12 cellular contexts compared by ENCODE assay signal in the genomic region with DNA sequence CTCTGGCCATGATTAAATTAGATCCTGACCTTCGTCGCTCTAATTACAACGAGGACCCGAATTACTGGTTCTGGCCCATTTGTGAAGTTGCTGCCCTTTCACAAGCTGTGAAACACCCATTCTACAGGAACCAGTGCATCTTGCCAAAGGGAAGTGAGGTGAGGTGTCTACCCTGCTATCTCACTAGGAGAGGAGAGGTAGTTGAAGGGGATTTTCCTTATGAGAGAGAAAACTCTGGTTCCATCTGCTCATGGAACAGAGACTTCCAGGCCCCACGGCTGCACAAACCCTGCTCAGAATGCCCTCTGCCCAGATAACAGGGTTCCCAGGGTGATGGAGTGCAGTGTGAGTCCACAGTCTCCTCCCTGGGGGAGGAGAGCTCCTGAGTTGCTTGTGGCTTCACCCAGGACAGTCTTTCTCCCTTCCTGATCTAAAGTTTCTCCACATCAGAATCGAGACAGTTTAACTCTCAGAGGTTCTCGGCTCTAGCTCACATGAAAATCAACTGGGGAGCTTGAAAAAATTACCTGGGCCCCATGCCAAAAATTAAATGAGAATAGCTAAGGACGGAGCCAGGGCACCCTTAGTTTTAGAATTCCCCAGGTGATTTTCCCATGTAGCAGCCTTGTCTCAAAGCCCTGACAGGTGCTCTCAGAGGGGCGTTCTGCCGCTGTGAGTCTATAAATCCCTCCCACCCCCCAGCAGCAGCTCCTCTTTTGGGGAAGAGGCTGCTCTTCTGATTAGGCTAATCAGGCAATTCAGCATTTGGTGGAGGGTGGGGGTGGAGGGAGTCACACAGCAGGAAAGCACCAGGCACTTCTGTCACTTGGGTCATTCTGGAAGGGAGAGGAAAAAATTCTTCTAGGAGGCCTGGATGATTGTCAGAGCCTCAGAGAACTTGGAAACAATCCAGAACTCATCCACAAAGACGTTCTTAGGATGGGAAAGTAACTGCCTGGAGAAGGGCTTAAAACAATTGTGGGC. TPM values are rescaled to one million over a fixed set of nuclear protein-coding genes. Genes with fewer than 3 reads are reported as not detected.
DNase-seq lines count a peak whose midpoint lies in the region; ATAC-seq, FAIRE-seq and TF ChIP-seq lines count a peak whose summit lies in the region.
"Had no signal": no experiment of that assay in that cellular context is flagged by ENCODE, and none has a peak within 500 bp of the region (broad histone marks: within the 10 kb centered on the region; RNA-seq: fewer than 3 reads in every experiment).

No MANE protein-coding gene starts in this region.

- SMC1A ChIA-PET in GM12878 (lab: Charles Lee; ENCODE audit: uncharacterized antibody, unreplicated experiment): interaction anchor here (0.6 to 4.5 kb wide), 25 partner anchors 8 to 600 kb away, joined by 3 to 77 read pairs (median 4); a partner anchor contains a TSS

- no peaks in the 10 kb centered on the region for H3K36me3 ChIP-seq in cardiac muscle cell
- H3K36me3 ChIP-seq in Karpas-422 (ENCODE audit: insufficient read depth, low read length): no peaks in the 10 kb centered on the region
- no peaks in the 10 kb centered on the region for H3K36me3 ChIP-seq in GM12878 (ENCODE audit: control insufficient read depth in 2 of 2, insufficient read depth in 2 of 2, low read length in 1 of 2)

- H3K9me3 ChIP-seq in cardiac muscle cell (ENCODE audit: low read depth): no peaks in the 10 kb centered on the region
- no peaks in the 10 kb centered on the region for H3K9me3 ChIP-seq in Karpas-422 (ENCODE audit: low read length)
- H3K9me3 ChIP-seq in GM12878 (replicated peaks; ENCODE audit: control insufficient read depth, insufficient read depth, low read length): no peaks in the 10 kb centered on the region

- no peak for TF ChIP-seq EP300 in GM12878 (IDR thresholded peaks at IDR 0.05; ENCODE audit: borderline replicate concordance in 1 of 2, control insufficient read depth in 1 of 2, low read depth in 2 of 2, low read length in 2 of 2)

- H3K27ac ChIP-seq in cardiac muscle cell (peak overlapping the region; percentile 79), Karpas-422 (ENCODE audit: low read length) (peak overlapping the region; percentile 96), GM12878 (ENCODE audit: control insufficient read depth, insufficient read depth) (peak overlapping the region; percentile 80)

- H2AFZ ChIP-seq in Karpas-422 (ENCODE audit: low read length): peak overlapping the region; percentile 24
- peak overlapping the region; percentile 72 for H2AFZ ChIP-seq in GM12878 (ENCODE audit: control insufficient read depth, low read depth, low read length)

- H4K20me1 ChIP-seq in Karpas-422 (ENCODE audit: insufficient read depth, low read depth, low read length) (no peaks in the 10 kb centered on the region), GM12878 (ENCODE audit: control insufficient read depth, insufficient read depth) (no peaks in the 10 kb centered on the region)

- BruUV-seq in GM12878 (replicated peaks; lab: Mats Ljungman, UMichigan): TSS peak; percentile 79

- intact Hi-C loops in cardiac septum (cut with DNase I) (loop anchor here (2.0 to 10.0 kb wide), 3 partner anchors 172 to 600 kb away; no protein-coding TSS in a partner anchor), GM12878 (cut with micrococcal nuclease; ENCODE audit: unreplicated experiment) (loop anchor here (1.0 to 5.0 kb wide), 5 partner anchors 65 to 597 kb away; a partner anchor contains a TSS), posterior vena cava (cut with DNase I) (loop anchor here in 1 of 2 donors (5.0 kb wide), 1 partner anchor 170 kb away; no protein-coding TSS in a partner anchor)

- TF ChIP-seq CTCF in cardiac muscle cell (IDR thresholded peaks at IDR 0.05; ENCODE audit: low read depth, low read length) (no peak), GM12878 (IDR thresholded peaks at IDR 0.05 in 2 of 3, conservative IDR thresholded peaks at IDR 0.05 in 1 of 3; ENCODE audit: control insufficient read depth in 2 of 3, extremely low read depth in 1 of 3, insufficient read depth in 1 of 3, low read depth in 3 of 3, low read length in 3 of 3) (no peak)

- POLR2A ChIA-PET in GM12878 (lab: Charles Lee): interaction anchor here (0.6 to 2.7 kb wide), 10 partner anchors 8 to 430 kb away, joined by 3 to 19 read pairs (median 4); a partner anchor contains a TSS

- WGBS in GM12878 (ENCODE audit: insufficient coverage, insufficient replicate concordance, low lambda C conversion rate, missing lambda C conversion rate): 15% methylated on average over 11 of the region's 11 CpGs

- ATAC-seq in GM12878 (peak; percentile 68), HG03439 (IDR thresholded peaks at IDR 0.05; ENCODE audit: unreplicated experiment) (no peak), HG03457 (IDR thresholded peaks at IDR 0.05; ENCODE audit: unreplicated experiment) (no peak)
- peak in 1 of 2 donors; percentile 59 for ATAC-seq in stimulated activated naive B cell treated with anti-CD40 and anti-IgM and Interleukin-4, amounts not matched to agents 10 μg/mL and 1 μg/mL and 100 μg/mL, for 72 hours (replicated peaks)

- H3K4me3 Mint-ChIP-seq in stimulated activated naive B cell treated with anti-CD40 and anti-IgM and Interleukin-4, amounts not matched to agents 10 μg/mL and 1 μg/mL and 100 μg/mL, for 72 hours: peak overlapping the region in 1 of 2 donors; percentile 21
- H3K4me3 Mint-ChIP-seq: dendritic cell treated with granulocyte-macrophage colony-stimulating factor and Interleukin-4, amounts not matched to agents 40 ng/mL and 50 ng/mL, for 4 days; natural killer cell had no signal

- RAD21 ChIA-PET in GM12878 (lab: Charles Lee; ENCODE audit: unreplicated experiment): interaction anchor here (0.6 to 4.4 kb wide), 25 partner anchors 9 to 600 kb away, joined by 3 to 85 read pairs (median 4); a partner anchor contains a TSS

- peak in 1 of 2 donors; percentile 61 for DNase-seq in cardiac muscle cell (ENCODE audit: low read depth in 1 of 2, low spot score in 1 of 2)
- DNase-seq in cardiac septum (ENCODE audit: low spot score): no peak
- DNase-seq in Karpas-422: peak; percentile 68
- peak; percentile 57 for DNase-seq in GM12878 (ENCODE audit: low read depth, low spot score)
- DNase-seq in stimulated activated naive B cell treated with anti-CD40 and anti-IgM and Interleukin-4, amounts not matched to agents 10 μg/mL and 1 μg/mL and 100 μg/mL, for 72 hours: no peak
- DNase-seq in posterior vena cava (ENCODE audit: low spot score): no peak
- DNase-seq: NCI-H2081 treated with DMSO at 0.1 percent for 48 hours had no signal

- H3K9me2 ChIP-seq in Karpas-422 (replicated peaks; ENCODE audit: insufficient read depth, low read length): no peaks in the 10 kb centered on the region

- peak; percentile 41 for FAIRE-seq in GM12878 (lab: Jason Lieb, UNC)
- FAIRE-seq: TTC549 had no signal

- H3K27ac Mint-ChIP-seq in stimulated activated naive B cell treated with anti-CD40 and anti-IgM and Interleukin-4, amounts not matched to agents 10 μg/mL and 1 μg/mL and 100 μg/mL, for 72 hours: peak overlapping the region; percentile 81
- H3K27ac Mint-ChIP-seq: dendritic cell treated with granulocyte-macrophage colony-stimulating factor and Interleukin-4, amounts not matched to agents 40 ng/mL and 50 ng/mL, for 4 days had no signal

- peaks cover 27 to 33% of the 10 kb centered on the region in 2 donors for H3K27me3 Mint-ChIP-seq in stimulated activated naive B cell treated with anti-CD40 and anti-IgM and Interleukin-4, amounts not matched to agents 10 μg/mL and 1 μg/mL and 100 μg/mL, for 72 hours

- CTCF ChIA-PET in GM12878 (lab: Yijun Ruan, JAX): interaction anchor here (0.5 to 6.4 kb wide), 40 partner anchors 8 to 600 kb away, joined by 3 to 114 read pairs (median 4); a partner anchor contains a TSS

- H3K36me3 Mint-ChIP-seq in stimulated activated naive B cell treated with anti-CD40 and anti-IgM and Interleukin-4, amounts not matched to agents 10 μg/mL and 1 μg/mL and 100 μg/mL, for 72 hours: peaks cover 3 to 4% of the 10 kb centered on the region in 2 donors
- H3K36me3 Mint-ChIP-seq: natural killer cell had no signal

- H3K4me1 ChIP-seq in cardiac muscle cell (ENCODE audit: low read depth) (peaks cover 24% of the 10 kb centered on the region), Karpas-422 (ENCODE audit: low read length) (peaks cover 81% of the 10 kb centered on the region), GM12878 (ENCODE audit: control insufficient read depth, insufficient read depth, low read length) (peaks cover 38% of the 10 kb centered on the region)

- no peaks in the 10 kb centered on the region for H3K79me2 ChIP-seq in Karpas-422 (ENCODE audit: low read length)
- no peaks in the 10 kb centered on the region for H3K79me2 ChIP-seq in GM12878 (ENCODE audit: control insufficient read depth, insufficient read depth, low read length)

- H3K4me1 Mint-ChIP-seq in stimulated activated naive B cell treated with anti-CD40 and anti-IgM and Interleukin-4, amounts not matched to agents 10 μg/mL and 1 μg/mL and 100 μg/mL, for 72 hours: peaks cover 37 to 52% of the 10 kb centered on the region in 2 donors

- H3K9ac ChIP-seq in Karpas-422 (ENCODE audit: low read length) (peak overlapping the region; percentile 74), GM12878 (ENCODE audit: control insufficient read depth, insufficient read depth, low read length) (peak overlapping the region; percentile 54)

- H3K4me2 ChIP-seq in Karpas-422 (ENCODE audit: low read depth, low read length, poor library complexity, severe bottlenecking): peak overlapping the region; percentile 67
- H3K4me2 ChIP-seq in GM12878 (ENCODE audit: control insufficient read depth, insufficient read depth): peak overlapping the region; percentile 54

- in situ Hi-C loops in GM12878 (cut with MboI): loop anchor here (5.0 to 10.0 kb wide), 2 partner anchors 170 to 592 kb away; no protein-coding TSS in a partner anchor

- TF ChIP-seq POLR2A in GM12878 (IDR thresholded peaks at IDR 0.05; ENCODE audit: low read depth, low read length): no peak

- TF ChIP-seq RAD21 in GM12878 (IDR thresholded peaks at IDR 0.05; ENCODE audit: insufficient read depth, low read depth, low read length): no peak

- H3K27me3 ChIP-seq in cardiac muscle cell: no peaks in the 10 kb centered on the region
- H3K27me3 ChIP-seq in Karpas-422 (ENCODE audit: low read length): no peaks in the 10 kb centered on the region
- no peaks in the 10 kb centered on the region for H3K27me3 ChIP-seq in GM12878 (replicated peaks in 1 of 2; ENCODE audit: control insufficient read depth in 2 of 2, insufficient read depth in 2 of 2, low read length in 1 of 2)

- H3K4me3 ChIP-seq in cardiac muscle cell: no peak overlapping the region
- peak overlapping the region; percentile 47 for H3K4me3 ChIP-seq in Karpas-422 (ENCODE audit: low read length)
- peak overlapping the region; percentile 39; the same call in 1 of the 2 replicates for H3K4me3 ChIP-seq in GM12878

- H3K9me3 Mint-ChIP-seq in stimulated activated naive B cell treated with anti-CD40 and anti-IgM and Interleukin-4, amounts not matched to agents 10 μg/mL and 1 μg/mL and 100 μg/mL, for 72 hours: peaks cover 0 to 2% of the 10 kb centered on the region in 2 donors
- H3K9me3 Mint-ChIP-seq: dendritic cell treated with granulocyte-macrophage colony-stimulating factor and Interleukin-4, amounts not matched to agents 40 ng/mL and 50 ng/mL, for 4 days; natural killer cell had no signal

RNA-seq across cellular contexts. Expression of a gene that starts 7.6 kb away (rescaled TPM):
- total RNA-seq in cardiac muscle cell (0.12 and 0.18 TPM in 2 replicates), cardiac septum (0.59 TPM), GM12878 (2014; rRNA removed) (1.9 and 2.2 TPM in 2 replicates), GM12878 (2014; rRNA removed; fragmentation: Illumina TruSeq; extraction: Trizol) (1.7 and 2.0 TPM in 2 replicates), GM12878 (2021) (2.3 TPM in 2 replicates), posterior vena cava (1 to 10 TPM in 1 of 2 donors, under 1 TPM in 1; 0.88 to 1.1 TPM)
- polyA plus RNA-seq in cardiac muscle cell (0.20 and 0.27 TPM in 2 replicates), GM12878 (2011; rRNA removed) (12.5 and 14.2 TPM in 2 replicates), GM12878 (2014; fragmentation: Illumina TruSeq; extraction: Trizol) (1.7 TPM in 2 replicates), GM12878 (2014; fragmentation: Nextera tagmentation; extraction: Ambion mirVana) (under 1 TPM; 0.47 to 0.69 TPM), GM12878 (2014; rRNA removed) (1.5 and 1.6 TPM in 2 replicates), GM12878 (2016; fragmentation: Nextera tagmentation; extraction: Ambion mirVana) (1 to 10 TPM; 1.2 to 1.6 TPM)
- 20.9 and 25.3 TPM in 2 replicates for total RNA-seq in Karpas-422 (2014; rRNA removed; shearing (Covaris generic); ENCODE audit: low replicate concordance)
- total RNA-seq in GM12878 (2013; cell fraction: nucleolus; rRNA removed): 17.7 and 19.0 TPM in 2 replicates
- 0.47 TPM for polyA plus RNA-seq in GM12878 (2011; ENCODE audit: low read depth)
- 10.7 and 11.8 TPM in 2 replicates for polyA plus RNA-seq in GM12878 (2011; cell fraction: cytosol; rRNA removed)
- polyA plus RNA-seq in GM12878 (2011; cell fraction: nucleus; rRNA removed): 8.3 and 11.2 TPM in 2 replicates
- 0.54 and 0.97 TPM in 2 replicates for polyA plus RNA-seq in GM12878 (2012)
- polyA minus RNA-seq in GM12878 (2011; rRNA and poly(A)+ RNA removed): 26.0 and 31.7 TPM in 2 replicates
- 4.1 and 4.9 TPM in 2 replicates for polyA minus RNA-seq in GM12878 (2011; cell fraction: cytosol; rRNA and poly(A)+ RNA removed)
- polyA minus RNA-seq in GM12878 (2011; cell fraction: nucleus; rRNA and poly(A)+ RNA removed): 7.4 and 8.3 TPM in 2 replicates
- total RNA-seq: natural killer cell had no signal

RNA-seq across cellular contexts. Expression of a gene that starts 35.7 kb away (rescaled TPM):
- total RNA-seq in cardiac muscle cell (22.1 and 37.9 TPM in 2 replicates), cardiac septum (48.5 TPM), GM12878 (2014; rRNA removed) (16.7 and 23.9 TPM in 2 replicates), GM12878 (2014; rRNA removed; fragmentation: Illumina TruSeq; extraction: Trizol) (13.4 and 16.0 TPM in 2 replicates), GM12878 (2021) (20.7 and 24.1 TPM in 2 replicates), posterior vena cava (10 to 100 TPM; 28.3 to 37.2 TPM)
- polyA plus RNA-seq in cardiac muscle cell (42.4 and 61.2 TPM in 2 replicates), GM12878 (2011; rRNA removed) (11.9 and 21.1 TPM in 2 replicates), GM12878 (2014; fragmentation: Illumina TruSeq; extraction: Trizol) (19.5 and 25.8 TPM in 2 replicates), GM12878 (2014; fragmentation: Nextera tagmentation; extraction: Ambion mirVana) (10 to 100 TPM; 10.5 to 11.4 TPM), GM12878 (2014; rRNA removed) (13.8 and 14.4 TPM in 2 replicates), GM12878 (2016; fragmentation: Nextera tagmentation; extraction: Ambion mirVana) (10 to 100 TPM; 19.6 to 20.8 TPM)
- 11.0 and 25.3 TPM in 2 replicates for total RNA-seq in Karpas-422 (2014; rRNA removed; shearing (Covaris generic); ENCODE audit: low replicate concordance)
- total RNA-seq in GM12878 (2013; cell fraction: nucleolus; rRNA removed): 42.8 and 47.0 TPM in 2 replicates
- polyA plus RNA-seq in GM12878 (2011; ENCODE audit: low read depth): 10.9 TPM
- polyA plus RNA-seq in GM12878 (2011; cell fraction: cytosol; rRNA removed): 15.1 and 18.4 TPM in 2 replicates
- 43.8 and 51.2 TPM in 2 replicates for polyA plus RNA-seq in GM12878 (2011; cell fraction: nucleus; rRNA removed)
- polyA plus RNA-seq in GM12878 (2012): 18.6 and 23.9 TPM in 2 replicates
- polyA minus RNA-seq in GM12878 (2011; rRNA and poly(A)+ RNA removed): 21.4 and 26.0 TPM in 2 replicates
- polyA minus RNA-seq in GM12878 (2011; cell fraction: cytosol; rRNA and poly(A)+ RNA removed): 9.5 and 11.2 TPM in 2 replicates
- polyA minus RNA-seq in GM12878 (2011; cell fraction: nucleus; rRNA and poly(A)+ RNA removed): 19.2 and 29.9 TPM in 2 replicates

Comparison
In these comparisons a context has a peak if more than half of its experiments do, and no peak if none do; other contexts are left out.
1. DNase-seq: peak in Karpas-422 (single experiment) and GM12878 (single experiment); none in cardiac septum (single experiment), stimulated activated naive B cell treated with anti-CD40 and anti-IgM and Interleukin-4, amounts not matched to agents 10 μg/mL and 1 μg/mL and 100 μg/mL, for 72 hours (single experiment) and posterior vena cava (single experiment).
2. Peak in every context shown above with its lines, with median percentiles within 50 percentile points of each other: H3K27ac ChIP-seq.